In genomic region chr7:129877146-129877792, GRCh38 we compare ENCODE assay signal across 1 cellular context.
TF ChIP-seq lines count a peak whose summit lies in the region.

No MANE protein-coding gene starts in this region.

TF ChIP-seq in K562, 482 proteins besides CTCF, POLR2A, EP300 and RAD21 (continued from another document):
- TF ChIP-seq ZNF318 (IDR thresholded peaks at IDR 0.05; ENCODE audit: borderline replicate concordance in 1 of 2, low read depth in 1 of 2) (0 out of 4 replicates have a peak, but pooled peaks of 1 of the 2 experiments have one; percentile 13), ATF3 (IDR thresholded peaks at IDR 0.05) (peak; percentile 97), ATF3 (CRISPR knock-in tag; conservative IDR thresholded peaks at IDR 0.05) (no peak), ZNF592 (IDR thresholded peaks at IDR 0.05) (peak; percentile 70), SMAD3 (CRISPR knock-in tag; conservative IDR thresholded peaks at IDR 0.05) (no peak), NFXL1 (CRISPR knock-in tag; IDR thresholded peaks at IDR 0.05) (0 out of 2 replicates have a peak, but pooled peaks have one; percentile 11), ZNF511 (CRISPR knock-in tag; IDR thresholded peaks at IDR 0.05) (no peak), ATF7 (IDR thresholded peaks at IDR 0.05) (peak; percentile 75; the same call in 1 of the 2 replicates), NCOA2 (IDR thresholded peaks at IDR 0.05; ENCODE audit: partially characterized antibody in 2 of 2) (peak in 1 of 2 experiments; percentile 62), HNRNPLL (IDR thresholded peaks at IDR 0.05; ENCODE audit: low read depth, low read length, poor library complexity, severe bottlenecking) (no peak), ZNF584 (CRISPR knock-in tag; IDR thresholded peaks at IDR 0.05; ENCODE audit: low read depth) (no peak), ZNF583 (CRISPR knock-in tag; IDR thresholded peaks at IDR 0.05) (no peak), ZNF57 (CRISPR knock-in tag; IDR thresholded peaks at IDR 0.05) (no peak), EP400 (IDR thresholded peaks at IDR 0.05) (peak; percentile 58), ZNF12 (CRISPR knock-in tag; IDR thresholded peaks at IDR 0.05) (no peak), ZNF316 (IDR thresholded peaks at IDR 0.05) (no peak), TRIM24 (IDR thresholded peaks at IDR 0.05) (peak; percentile 66 to 74; a peak in 3 of 4 replicates), ZKSCAN3 (CRISPR knock-in tag; IDR thresholded peaks at IDR 0.05) (no peak)
